In genomic region chr2:26847663-26848335, GRCh38 we compare ENCODE assay signal across 1 cellular context.
A peak's percentile ranks its signal among the peaks of the same experiment; 100 is the strongest.
TF ChIP-seq lines count a peak whose summit lies in the region.

A gene with protein sequence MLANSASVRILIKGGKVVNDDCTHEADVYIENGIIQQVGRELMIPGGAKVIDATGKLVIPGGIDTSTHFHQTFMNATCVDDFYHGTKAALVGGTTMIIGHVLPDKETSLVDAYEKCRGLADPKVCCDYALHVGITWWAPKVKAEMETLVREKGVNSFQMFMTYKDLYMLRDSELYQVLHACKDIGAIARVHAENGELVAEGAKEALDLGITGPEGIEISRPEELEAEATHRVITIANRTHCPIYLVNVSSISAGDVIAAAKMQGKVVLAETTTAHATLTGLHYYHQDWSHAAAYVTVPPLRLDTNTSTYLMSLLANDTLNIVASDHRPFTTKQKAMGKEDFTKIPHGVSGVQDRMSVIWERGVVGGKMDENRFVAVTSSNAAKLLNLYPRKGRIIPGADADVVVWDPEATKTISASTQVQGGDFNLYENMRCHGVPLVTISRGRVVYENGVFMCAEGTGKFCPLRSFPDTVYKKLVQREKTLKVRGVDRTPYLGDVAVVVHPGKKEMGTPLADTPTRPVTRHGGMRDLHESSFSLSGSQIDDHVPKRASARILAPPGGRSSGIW (plus strand): TSS chr2:26848132. CDS start chr2:26898500, 50,368 bp downstream.

TF ChIP-seq in K562, 482 proteins besides CTCF, POLR2A, EP300 and RAD21 (continued from another document):
- 0 out of 2 replicates have a peak, but pooled peaks have one; percentile 17 for TF ChIP-seq ZBTB7A (IDR thresholded peaks at IDR 0.05; ENCODE audit: borderline replicate concordance, control insufficient read depth, low read depth, low read length)
- no peak for TF ChIP-seq SRSF1 (IDR thresholded peaks at IDR 0.05; ENCODE audit: low read depth, low read length)
- TF ChIP-seq, protein P1, sequence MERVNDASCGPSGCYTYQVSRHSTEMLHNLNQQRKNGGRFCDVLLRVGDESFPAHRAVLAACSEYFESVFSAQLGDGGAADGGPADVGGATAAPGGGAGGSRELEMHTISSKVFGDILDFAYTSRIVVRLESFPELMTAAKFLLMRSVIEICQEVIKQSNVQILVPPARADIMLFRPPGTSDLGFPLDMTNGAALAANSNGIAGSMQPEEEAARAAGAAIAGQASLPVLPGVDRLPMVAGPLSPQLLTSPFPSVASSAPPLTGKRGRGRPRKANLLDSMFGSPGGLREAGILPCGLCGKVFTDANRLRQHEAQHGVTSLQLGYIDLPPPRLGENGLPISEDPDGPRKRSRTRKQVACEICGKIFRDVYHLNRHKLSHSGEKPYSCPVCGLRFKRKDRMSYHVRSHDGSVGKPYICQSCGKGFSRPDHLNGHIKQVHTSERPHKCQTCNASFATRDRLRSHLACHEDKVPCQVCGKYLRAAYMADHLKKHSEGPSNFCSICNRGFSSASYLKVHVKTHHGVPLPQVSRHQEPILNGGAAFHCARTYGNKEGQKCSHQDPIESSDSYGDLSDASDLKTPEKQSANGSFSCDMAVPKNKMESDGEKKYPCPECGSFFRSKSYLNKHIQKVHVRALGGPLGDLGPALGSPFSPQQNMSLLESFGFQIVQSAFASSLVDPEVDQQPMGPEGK (CRISPR knock-in tag; IDR thresholded peaks at IDR 0.05; ENCODE audit: borderline replicate concordance), result no peak
- no peak for TF ChIP-seq HNRNPLL (IDR thresholded peaks at IDR 0.05; ENCODE audit: low read depth, low read length, poor library complexity, severe bottlenecking)
- TF ChIP-seq PRPF4 (IDR thresholded peaks at IDR 0.05; ENCODE audit: insufficient read depth, low read depth, low read length, poor library complexity, severe bottlenecking), result no peak
- TF ChIP-seq HCFC1 (IDR thresholded peaks at IDR 0.05; ENCODE audit: low read depth, low read length), result peak; percentile 63
- no peak for TF ChIP-seq ZBTB12 (CRISPR knock-in tag; IDR thresholded peaks at IDR 0.05)
- no peak for TF ChIP-seq CBX5 (IDR thresholded peaks at IDR 0.05; ENCODE audit: borderline replicate concordance, low read depth)
- no peak for TF ChIP-seq ZNF764 (CRISPR knock-in tag; IDR thresholded peaks at IDR 0.05; ENCODE audit: low read depth)
- TF ChIP-seq TAF7 (tag; IDR thresholded peaks at IDR 0.05), result no peak
- no peak for TF ChIP-seq POLR3G (IDR thresholded peaks at IDR 0.05; ENCODE audit: extremely low read depth, insufficient read length, insufficient replicate concordance)
- peak; percentile 74 for TF ChIP-seq ZNF143 (CRISPR knock-in tag; IDR thresholded peaks at IDR 0.05)
- no peak for TF ChIP-seq ZNF318 (IDR thresholded peaks at IDR 0.05; ENCODE audit: borderline replicate concordance in 1 of 2, low read depth in 1 of 2)
- TF ChIP-seq SIX5 (IDR thresholded peaks at IDR 0.05; ENCODE audit: borderline replicate concordance in 1 of 2, insufficient read depth in 1 of 2, low read depth in 1 of 2, low read length in 2 of 2), result peak in 1 of 2 experiments; percentile 28; a peak in 2 of 4 replicates
- no peak for TF ChIP-seq TAF1 (IDR thresholded peaks at IDR 0.05; ENCODE audit: control insufficient read depth, extremely low read depth, insufficient read depth, low read length, severe bottlenecking)
- TF ChIP-seq RBM25 (IDR thresholded peaks at IDR 0.05; ENCODE audit: low read depth, low read length, severe bottlenecking), result no peak
- TF ChIP-seq ZBTB33 (CRISPR knock-in tag; IDR thresholded peaks at IDR 0.05), result no peak
- TF ChIP-seq PCBP1 (IDR thresholded peaks at IDR 0.05; ENCODE audit: low read depth, low read length, poor library complexity, severe bottlenecking), result peak; percentile 11
- peak in 1 of 2 experiments; percentile 34 for TF ChIP-seq E2F6 (IDR thresholded peaks at IDR 0.05; ENCODE audit: borderline replicate concordance in 1 of 2, extremely low read depth in 1 of 2, insufficient read depth in 1 of 2, insufficient read length in 1 of 2, low read depth in 1 of 2, low read length in 1 of 2, poor library complexity in 1 of 2, severe bottlenecking in 1 of 2)
